Comparison of ENCODE assay signal across 14 cellular contexts in the genomic region with DNA sequence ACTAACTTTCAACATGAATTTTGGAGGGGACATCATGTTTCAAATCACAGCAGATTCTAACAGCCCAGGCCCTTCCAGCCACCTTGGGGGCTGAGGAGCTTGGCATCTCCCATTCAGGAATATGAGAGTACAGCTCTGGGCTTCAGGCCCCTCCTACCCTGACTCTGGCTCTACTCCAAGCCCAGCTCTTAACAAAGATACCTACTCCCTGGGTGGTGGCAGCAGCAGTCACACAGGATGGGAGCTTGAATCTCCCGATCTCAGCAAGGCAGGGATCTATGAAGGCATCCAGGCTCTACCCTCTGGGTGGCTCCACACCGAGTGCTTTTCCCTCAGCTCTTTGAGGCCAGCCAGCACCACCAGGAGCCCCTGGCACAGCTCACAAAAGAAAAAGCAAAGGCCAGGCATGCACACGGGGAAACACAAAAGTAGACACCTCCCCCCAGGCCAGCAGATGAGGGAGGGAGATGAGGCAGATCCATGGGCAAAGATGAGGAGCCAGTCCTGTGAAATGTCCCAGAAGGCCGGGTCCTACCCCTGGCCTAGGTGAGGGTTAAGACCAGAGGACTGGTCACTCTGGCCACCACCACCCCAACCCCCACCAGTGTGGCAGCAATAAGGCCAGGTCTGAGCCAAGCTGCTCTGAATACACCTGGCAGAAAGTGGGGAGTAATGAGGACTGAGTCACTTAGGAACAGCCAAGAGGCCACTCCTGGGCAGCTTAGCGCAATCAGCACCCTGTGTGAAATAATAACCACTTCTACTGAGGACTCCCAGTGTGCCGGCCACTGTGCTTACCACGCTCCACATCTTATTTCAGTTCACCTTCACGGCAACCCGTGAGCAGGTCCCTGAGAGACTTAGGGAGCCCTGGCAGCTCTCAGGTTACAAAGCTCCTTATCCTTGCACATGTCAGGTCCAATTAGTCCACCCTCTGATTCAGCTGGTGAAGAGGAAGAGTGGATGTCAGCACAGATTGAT. TPM values are rescaled to one million over a fixed set of nuclear protein-coding genes. Genes with fewer than 3 reads are reported as not detected.
DNase-seq lines count a peak whose midpoint lies in the region; ATAC-seq and TF ChIP-seq lines count a peak whose summit lies in the region.
"Had no signal": no experiment of that assay in that cellular context is flagged by ENCODE, and none has a peak within 500 bp of the region (broad histone marks: within the 10 kb centered on the region; RNA-seq: fewer than 3 reads in every experiment).

No MANE protein-coding gene starts in this region.

- TF ChIP-seq CTCF in osteocyte (IDR thresholded peaks at IDR 0.05), result no peak
- no peak for TF ChIP-seq CTCF in coronary artery (IDR thresholded peaks at IDR 0.05)

- no peaks in the 10 kb centered on the region for H3K27me3 ChIP-seq in SJCRH30

- no peaks in the 10 kb centered on the region for H3K36me3 ChIP-seq in SJCRH30

- peaks cover 51% of the 10 kb centered on the region for H3K27me3 Mint-ChIP-seq in osteocyte (ENCODE audit: unreplicated experiment)

- no peaks in the 10 kb centered on the region for H3K9me3 ChIP-seq in SJCRH30 (replicated peaks)

- no peak overlapping the region for H3K4me3 ChIP-seq in SJCRH30
- H3K4me3 ChIP-seq in coronary artery, result no peak overlapping the region

- no peaks in the 10 kb centered on the region for H3K4me1 Mint-ChIP-seq in osteocyte (ENCODE audit: unreplicated experiment)

- peaks cover 6% of the 10 kb centered on the region; the same call in 1 of the 2 replicates for H3K4me1 ChIP-seq in SJCRH30

- H3K4me3 Mint-ChIP-seq in osteocyte (ENCODE audit: unreplicated experiment), result no peak overlapping the region

- no peak overlapping the region for H3K27ac Mint-ChIP-seq in osteocyte (ENCODE audit: unreplicated experiment)

- no peak for ATAC-seq in GM21737 (IDR thresholded peaks at IDR 0.05; ENCODE audit: unreplicated experiment)

- DNase-seq in NCI-H2196 (lab: John Stamatoyannopoulos, UW; ENCODE audit: unreplicated experiment), result peak; percentile 40
- no peak for DNase-seq in NCI-H2196 treated with DMSO at 0.1 percent for 48 hours (lab: John Stamatoyannopoulos, UW; ENCODE audit: unreplicated experiment)
- DNase-seq in NCI-H187 (lab: John Stamatoyannopoulos, UW), result peak; percentile 45 to 54
- DNase-seq in SJCRH30, result peak; percentile 49 to 69
- DNase-seq in osteocyte (ENCODE audit: extremely low spot score, unreplicated experiment), result peak; percentile 69
- no peak for DNase-seq in coronary artery (ENCODE audit: low spot score)
- no peak for DNase-seq in mucosa of gallbladder (ENCODE audit: low spot score)
- DNase-seq: ACHN, activated gamma-delta T cell treated with Interleukin-2 at 50 U/mL for 16 hours, cortex of kidney had no signal

- no peak overlapping the region for H3K27ac ChIP-seq in SJCRH30
- no peak overlapping the region for H3K27ac ChIP-seq in coronary artery
- H3K27ac ChIP-seq: VCaP had no signal

- H3K9me3 Mint-ChIP-seq in osteocyte (ENCODE audit: unreplicated experiment), result no peaks in the 10 kb centered on the region

- no peaks in the 10 kb centered on the region for H3K36me3 Mint-ChIP-seq in osteocyte (ENCODE audit: unreplicated experiment)

RNA-seq across cellular contexts. Expression of gene PLA2G4F, which starts 24.3 kb away (rescaled TPM):
- not detected in 2 replicates for total RNA-seq in SJCRH30 (2014; rRNA removed; shearing (Covaris generic))
- total RNA-seq in osteocyte (not detected in 2 replicates), mucosa of gallbladder (3.2 TPM)
- total RNA-seq: frontal cortex had no signal

RNA-seq across cellular contexts. Expression of gene PLA2G4D, which starts 37.8 kb away (rescaled TPM):
- not detected in 2 replicates for total RNA-seq in SJCRH30 (2014; rRNA removed; shearing (Covaris generic))
- total RNA-seq in osteocyte (not detected in 2 replicates), mucosa of gallbladder (not detected)
- total RNA-seq: urinary bladder had no signal

Comparison
In these comparisons a context has a peak if more than half of its experiments do, and no peak if none do; other contexts are left out.
1. DNase-seq: peak in NCI-H2196 (single experiment), NCI-H187 (2 of 2), SJCRH30 (2 of 2) and osteocyte (single experiment); none in NCI-H2196 treated with DMSO at 0.1 percent for 48 hours (single experiment), coronary artery (single experiment) and mucosa of gallbladder (single experiment).